In the genomic region with DNA sequence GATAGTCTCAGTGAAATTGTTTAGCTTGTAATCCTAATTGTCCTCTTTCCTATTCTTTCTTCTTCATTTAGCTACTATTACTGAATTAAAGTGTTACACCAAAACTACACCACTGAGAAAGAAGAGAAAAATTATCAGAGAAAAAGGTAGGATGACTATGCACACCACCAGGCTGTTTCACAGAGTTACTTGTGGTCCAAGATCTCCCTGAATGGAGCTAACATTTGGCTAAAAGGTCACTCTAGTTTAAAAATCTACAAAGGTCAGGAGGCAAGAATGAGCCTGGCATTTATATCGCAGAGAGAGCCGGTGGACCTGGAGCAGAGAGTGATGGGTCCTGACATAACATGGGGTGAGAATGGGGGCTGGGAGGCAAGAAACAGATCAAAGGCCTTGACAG, we compare ENCODE assay signal across 22 cellular contexts. TPM values are rescaled to one million over a fixed set of nuclear protein-coding genes. Genes with fewer than 3 reads are reported as not detected.
DNase-seq lines count a peak whose midpoint lies in the region; ATAC-seq, FAIRE-seq and TF ChIP-seq lines count a peak whose summit lies in the region.
"Had no signal": no experiment of that assay in that cellular context is flagged by ENCODE, and none has a peak within 500 bp of the region (broad histone marks: within the 10 kb centered on the region; RNA-seq: fewer than 3 reads in every experiment).

No MANE protein-coding gene starts in this region.

- H3K9me3 ChIP-seq in right atrium auricular region = no peaks in the 10 kb centered on the region
- H3K9me3 ChIP-seq in smooth muscle cell (replicated peaks; ENCODE audit: low read depth) = no peaks in the 10 kb centered on the region
- H3K9me3 ChIP-seq: BE2C had no signal

- no peak overlapping the region for H3K27ac ChIP-seq in right atrium auricular region
- H3K27ac ChIP-seq in smooth muscle cell (ENCODE audit: low read depth) = no peak overlapping the region
- H3K27ac ChIP-seq: KMS-11, RWPE1 had no signal

- peaks cover 18% of the 10 kb centered on the region for H3F3A ChIP-seq in smooth muscle cell (ENCODE audit: low read depth)

- H3K36me3 ChIP-seq in right atrium auricular region (peaks cover 32% of the 10 kb centered on the region), smooth muscle cell (ENCODE audit: low read depth) (peaks cover 21% of the 10 kb centered on the region)

- H3K9me3 Mint-ChIP-seq in WTC11 = no peaks in the 10 kb centered on the region
- H3K9me3 Mint-ChIP-seq in progenitor cell of endocrine pancreas (ENCODE audit: low read depth) = no peaks in the 10 kb centered on the region

- no peak overlapping the region for H2AFZ ChIP-seq in smooth muscle cell (ENCODE audit: low read depth)

- H3K27me3 Mint-ChIP-seq in WTC11 (ENCODE audit: low read depth) (no peaks in the 10 kb centered on the region), progenitor cell of endocrine pancreas (no peaks in the 10 kb centered on the region)

- H3K36me3 Mint-ChIP-seq in WTC11 (peaks cover 15% of the 10 kb centered on the region), progenitor cell of endocrine pancreas (ENCODE audit: insufficient read depth) (peaks cover 7% of the 10 kb centered on the region)

- H3K27me3 ChIP-seq in right atrium auricular region (no peaks in the 10 kb centered on the region), smooth muscle cell (ENCODE audit: low read depth) (no peaks in the 10 kb centered on the region)
- H3K27me3 ChIP-seq: BE2C had no signal

- H3K4me3 Mint-ChIP-seq in WTC11 (no peak overlapping the region), progenitor cell of endocrine pancreas (ENCODE audit: low read depth) (no peak overlapping the region)

- H4K20me1 ChIP-seq in smooth muscle cell (ENCODE audit: low read depth) = peaks cover 26% of the 10 kb centered on the region

- H3K4me3 ChIP-seq in right atrium auricular region = no peak overlapping the region
- H3K4me3 ChIP-seq in smooth muscle cell = no peak overlapping the region
- H3K4me3 ChIP-seq in foreskin fibroblast (ENCODE audit: low read depth in 1 of 2, low read length in 2 of 2) = no peak overlapping the region

- H3K9ac ChIP-seq in smooth muscle cell (ENCODE audit: low read depth) = no peak overlapping the region
- H3K9ac ChIP-seq: KMS-11 had no signal

- ATAC-seq in Right ventricle myocardium inferior (no peak), WTC11 (no peak)

- intact Hi-C loops in Right ventricle myocardium inferior (cut with DNase I) = no loop called here

- FAIRE-seq in urothelium cell line (lab: Jason Lieb, UNC) = no peak
- FAIRE-seq: D721Med, H1, HTR-8/SVneo had no signal

- CTCF ChIA-PET in WTC11 (lab: Charles Lee) = interaction anchor here (1.7 kb wide), 1 partner anchor 18 kb away, joined by 10 read pairs; no protein-coding TSS in a partner anchor

- H3K4me2 ChIP-seq in smooth muscle cell = no peak overlapping the region
- H3K4me2 ChIP-seq: KMS-11 had no signal

- H3K27ac Mint-ChIP-seq in WTC11 = 0 out of 2 replicates have a peak overlapping the region, but pooled peaks have one; percentile 6
- peak overlapping the region; percentile 27 for H3K27ac Mint-ChIP-seq in progenitor cell of endocrine pancreas

- no peaks in the 10 kb centered on the region for H3K79me2 ChIP-seq in smooth muscle cell (ENCODE audit: low read depth)

- peak; percentile 31 for DNase-seq in Right ventricle myocardium inferior (ENCODE audit: missing footprints)
- DNase-seq in right atrium auricular region (ENCODE audit: low spot score) = no peak
- DNase-seq in WTC11 (ENCODE audit: low spot score) = no peak
- no peak for DNase-seq in progenitor cell of endocrine pancreas (ENCODE audit: low spot score, unreplicated experiment)
- no peak for DNase-seq in urothelium cell line (ENCODE audit: low spot score)
- DNase-seq in smooth muscle cell (lab: John Stamatoyannopoulos, UW; ENCODE audit: unreplicated experiment) = no peak
- no peak for DNase-seq in foreskin fibroblast
- DNase-seq: BE2C, DMS53, GF-D8, NCI-H1105, NCI-H146, NCI-H2029 treated with DMSO at 0.1 percent for 48 hours, NCI-H226, NCI-H510A treated with DMSO at 0.1 percent for 48 hours, NCI-H748 treated with DMSO at 0.1 percent for 48 hours, SIG-M5 had no signal

- POLR2A ChIA-PET in WTC11 (lab: Charles Lee) = no interaction called here

- H3K4me1 ChIP-seq in right atrium auricular region (peaks cover 0 to 24% of the 10 kb centered on the region in 2 donors), smooth muscle cell (ENCODE audit: low read depth) (no peaks in the 10 kb centered on the region)

- H3K4me1 Mint-ChIP-seq in WTC11 (no peaks in the 10 kb centered on the region), progenitor cell of endocrine pancreas (ENCODE audit: low read depth) (peaks cover 4% of the 10 kb centered on the region)

- WGBS in smooth muscle cell (ENCODE audit: low lambda C conversion rate) = 89% methylated on average over 2 of the region's 2 CpGs

- TF ChIP-seq CTCF in right atrium auricular region (IDR thresholded peaks at IDR 0.05) (no peak), WTC11 (IDR thresholded peaks at IDR 0.05) (no peak), progenitor cell of endocrine pancreas (IDR thresholded peaks at IDR 0.05; ENCODE audit: unreplicated experiment) (no peak), smooth muscle cell (IDR thresholded peaks at IDR 0.05; ENCODE audit: borderline replicate concordance, insufficient read depth, poor library complexity, severe bottlenecking) (no peak), foreskin fibroblast (IDR thresholded peaks at IDR 0.05; ENCODE audit: low read depth, low read length) (no peak)

TF ChIP-seq in WTC11, 78 proteins besides CTCF, POLR2A, EP300 and RAD21:
- no peak for TF ChIP-seq TEAD1 (CRISPR knock-in tag; IDR thresholded peaks at IDR 0.05)
- TF ChIP-seq EMX1 (CRISPR knock-in tag; IDR thresholded peaks at IDR 0.05) = no peak
- no peak for TF ChIP-seq ELF4 (CRISPR knock-in tag; IDR thresholded peaks at IDR 0.05; ENCODE audit: low read depth)
- TF ChIP-seq, protein P1, sequence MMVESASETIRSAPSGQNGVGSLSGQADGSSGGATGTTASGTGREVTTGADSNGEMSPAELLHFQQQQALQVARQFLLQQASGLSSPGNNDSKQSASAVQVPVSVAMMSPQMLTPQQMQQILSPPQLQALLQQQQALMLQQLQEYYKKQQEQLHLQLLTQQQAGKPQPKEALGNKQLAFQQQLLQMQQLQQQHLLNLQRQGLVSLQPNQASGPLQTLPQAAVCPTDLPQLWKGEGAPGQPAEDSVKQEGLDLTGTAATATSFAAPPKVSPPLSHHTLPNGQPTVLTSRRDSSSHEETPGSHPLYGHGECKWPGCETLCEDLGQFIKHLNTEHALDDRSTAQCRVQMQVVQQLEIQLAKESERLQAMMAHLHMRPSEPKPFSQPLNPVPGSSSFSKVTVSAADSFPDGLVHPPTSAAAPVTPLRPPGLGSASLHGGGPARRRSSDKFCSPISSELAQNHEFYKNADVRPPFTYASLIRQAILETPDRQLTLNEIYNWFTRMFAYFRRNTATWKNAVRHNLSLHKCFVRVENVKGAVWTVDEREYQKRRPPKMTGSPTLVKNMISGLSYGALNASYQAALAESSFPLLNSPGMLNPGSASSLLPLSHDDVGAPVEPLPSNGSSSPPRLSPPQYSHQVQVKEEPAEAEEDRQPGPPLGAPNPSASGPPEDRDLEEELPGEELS (CRISPR knock-in tag; IDR thresholded peaks at IDR 0.05) = no peak
- TF ChIP-seq NR2C2 (CRISPR knock-in tag; IDR thresholded peaks at IDR 0.05) = no peak

RNA-seq across cellular contexts. Expression of a gene that starts 37.0 kb away (rescaled TPM):
- total RNA-seq in Right ventricle myocardium inferior = 9.3 TPM
- 10 to 100 TPM; 11.1 to 12.5 TPM for total RNA-seq in right atrium auricular region
- 2.6 to 4.6 TPM (median 2.9 TPM) in 3 replicates for total RNA-seq in WTC11 (2021)
- 10.7 and 12.9 TPM in 2 replicates for total RNA-seq in progenitor cell of endocrine pancreas
- 7.4 and 17.3 TPM in 2 replicates for total RNA-seq in smooth muscle cell
- 14.6 and 15.0 TPM in 2 replicates for polyA plus RNA-seq in smooth muscle cell
